In genomic region chr2:39492701-39493100, GRCh38 we compare ENCODE assay signal across 10 cellular contexts. TPM values are rescaled to one million over a fixed set of nuclear protein-coding genes. Genes with fewer than 3 reads are reported as not detected.
DNase-seq lines count a peak whose midpoint lies in the region; ATAC-seq and TF ChIP-seq lines count a peak whose summit lies in the region.
"Had no signal": no experiment of that assay in that cellular context is flagged by ENCODE, and none has a peak within 500 bp of the region (broad histone marks: within the 10 kb centered on the region; RNA-seq: fewer than 3 reads in every experiment).

No MANE protein-coding gene starts in this region.

- peaks cover 2% of the 10 kb centered on the region for H3K27me3 Mint-ChIP-seq in activated CD8-positive, alpha-beta T cell treated with anti-CD3 and anti-CD28 coated beads for 36 hours
- peaks cover 7% of the 10 kb centered on the region for H3K27me3 Mint-ChIP-seq in activated CD8-positive, alpha-beta T cell treated with anti-CD3 and anti-CD28 coated beads, Interleukin-2, amount 10 ng/mL, durations not matched to agents 7 days and 5 days (ENCODE audit: low read depth)

- no peak overlapping the region for H3K4me3 Mint-ChIP-seq in activated CD8-positive, alpha-beta T cell treated with anti-CD3 and anti-CD28 coated beads for 36 hours
- H3K4me3 Mint-ChIP-seq in activated CD8-positive, alpha-beta T cell treated with anti-CD3 and anti-CD28 coated beads, Interleukin-2, amount 10 ng/mL, durations not matched to agents 7 days and 5 days: no peak overlapping the region

- peaks cover 8% of the 10 kb centered on the region for H3K36me3 Mint-ChIP-seq in activated CD8-positive, alpha-beta T cell treated with anti-CD3 and anti-CD28 coated beads for 36 hours (ENCODE audit: low read depth)
- peaks cover 2% of the 10 kb centered on the region for H3K36me3 Mint-ChIP-seq in activated CD8-positive, alpha-beta T cell treated with anti-CD3 and anti-CD28 coated beads, Interleukin-2, amount 10 ng/mL, durations not matched to agents 7 days and 5 days (ENCODE audit: low read depth)

- DNase-seq in activated CD8-positive, alpha-beta T cell treated with anti-CD3 and anti-CD28 coated beads for 36 hours: no peak
- no peak for DNase-seq in activated CD8-positive, alpha-beta T cell treated with anti-CD3 and anti-CD28 coated beads, Interleukin-2, amount 10 ng/mL, durations not matched to agents 7 days and 5 days
- DNase-seq in epithelial cell of prostate (ENCODE audit: low read depth, low spot score) (no peak), smooth muscle cell (lab: John Stamatoyannopoulos, UW; ENCODE audit: unreplicated experiment) (no peak), amygdala (lab: John Stamatoyannopoulos, UW) (no peak), GM13976 (ENCODE audit: low spot score) (no peak), cortex of kidney (lab: John Stamatoyannopoulos, UW) (no peak)
- DNase-seq: DMS79, SHP77 treated with DMSO at 0.1 percent for 48 hours had no signal

- no peaks in the 10 kb centered on the region for H3K36me3 ChIP-seq in OCI-LY3 (replicated peaks; ENCODE audit: low read depth, low read length)
- H3K36me3 ChIP-seq in smooth muscle cell (ENCODE audit: low read depth): no peaks in the 10 kb centered on the region

- H4K20me1 ChIP-seq in OCI-LY3 (ENCODE audit: insufficient read depth, low read length): peaks cover 48% of the 10 kb centered on the region
- H4K20me1 ChIP-seq in smooth muscle cell (ENCODE audit: low read depth): no peaks in the 10 kb centered on the region

- no peak overlapping the region for H3K9ac ChIP-seq in OCI-LY3 (ENCODE audit: low read length)
- H3K9ac ChIP-seq in smooth muscle cell (ENCODE audit: low read depth): peak overlapping the region; percentile 1

- H2AFZ ChIP-seq in OCI-LY3 (ENCODE audit: low read depth, low read length): no peak overlapping the region
- H2AFZ ChIP-seq in smooth muscle cell (ENCODE audit: low read depth): no peak overlapping the region

- H3F3A ChIP-seq in smooth muscle cell (ENCODE audit: low read depth): peaks cover 13% of the 10 kb centered on the region

- H3K9me3 Mint-ChIP-seq in activated CD8-positive, alpha-beta T cell treated with anti-CD3 and anti-CD28 coated beads for 36 hours: peaks cover 5% of the 10 kb centered on the region
- no peaks in the 10 kb centered on the region for H3K9me3 Mint-ChIP-seq in activated CD8-positive, alpha-beta T cell treated with anti-CD3 and anti-CD28 coated beads, Interleukin-2, amount 10 ng/mL, durations not matched to agents 7 days and 5 days (ENCODE audit: insufficient read depth)

- peaks cover 87% of the 10 kb centered on the region for H3K27me3 ChIP-seq in OCI-LY3 (ENCODE audit: low read depth, low read length)
- no peaks in the 10 kb centered on the region for H3K27me3 ChIP-seq in smooth muscle cell (ENCODE audit: low read depth)

- H3K4me2 ChIP-seq in OCI-LY3 (ENCODE audit: low read length) (peak overlapping the region; percentile 64), smooth muscle cell (peak overlapping the region; percentile 69)

- ATAC-seq in activated CD8-positive, alpha-beta T cell treated with anti-CD3 and anti-CD28 coated beads for 36 hours: no peak
- ATAC-seq in activated CD8-positive, alpha-beta T cell treated with anti-CD3 and anti-CD28 coated beads, Interleukin-2, amount 10 ng/mL, durations not matched to agents 7 days and 5 days: no peak

- in situ Hi-C loops in GM13976 (cut with MboI; ENCODE audit: low sequenced_read_pairs, unreplicated experiment): no loop called here

- no peaks in the 10 kb centered on the region for H3K79me2 ChIP-seq in OCI-LY3 (ENCODE audit: low read length)
- H3K79me2 ChIP-seq in smooth muscle cell (ENCODE audit: low read depth): no peaks in the 10 kb centered on the region

- CTCF ChIA-PET in activated CD8-positive, alpha-beta T cell treated with anti-CD3 and anti-CD28 coated beads for 36 hours (lab: Charles Lee): interaction anchor here (0.6 to 1.1 kb wide), 2 partner anchors 113 to 246 kb away, joined by 3 to 4 read pairs; no protein-coding TSS in a partner anchor
- CTCF ChIA-PET in activated CD8-positive, alpha-beta T cell treated with anti-CD3 and anti-CD28 coated beads, Interleukin-2, amount 10 ng/mL, durations not matched to agents 7 days and 5 days (lab: Charles Lee): no interaction called here

- intact Hi-C loops in activated CD8-positive, alpha-beta T cell treated with anti-CD3 and anti-CD28 coated beads for 36 hours (cut with micrococcal nuclease): loop anchor here (1.0 kb wide), 1 partner anchor 21 kb away; no protein-coding TSS in a partner anchor

- H3K4me1 ChIP-seq in OCI-LY3 (ENCODE audit: low read length): peaks cover 23% of the 10 kb centered on the region
- peaks cover 19% of the 10 kb centered on the region for H3K4me1 ChIP-seq in smooth muscle cell (ENCODE audit: low read depth)

- H3K4me1 Mint-ChIP-seq in activated CD8-positive, alpha-beta T cell treated with anti-CD3 and anti-CD28 coated beads for 36 hours (ENCODE audit: low read depth): peaks cover 30% of the 10 kb centered on the region
- peaks cover 25% of the 10 kb centered on the region for H3K4me1 Mint-ChIP-seq in activated CD8-positive, alpha-beta T cell treated with anti-CD3 and anti-CD28 coated beads, Interleukin-2, amount 10 ng/mL, durations not matched to agents 7 days and 5 days (ENCODE audit: low read depth)

- H3K27ac ChIP-seq in OCI-LY3 (ENCODE audit: low read length): peak overlapping the region; percentile 11; the same call in 1 of the 2 replicates
- H3K27ac ChIP-seq in epithelial cell of prostate: peak overlapping the region; percentile 81
- H3K27ac ChIP-seq in smooth muscle cell (ENCODE audit: low read depth): peak overlapping the region; percentile 84

- H3K9me3 ChIP-seq in OCI-LY3 (ENCODE audit: insufficient read depth, low read length) (no peaks in the 10 kb centered on the region), smooth muscle cell (replicated peaks; ENCODE audit: low read depth) (no peaks in the 10 kb centered on the region)

- POLR2A ChIA-PET in activated CD8-positive, alpha-beta T cell treated with anti-CD3 and anti-CD28 coated beads for 36 hours (lab: Charles Lee): interaction anchor here (2.7 kb wide), 1 partner anchor 19 kb away, joined by 12 read pairs; no protein-coding TSS in a partner anchor
- POLR2A ChIA-PET in activated CD8-positive, alpha-beta T cell treated with anti-CD3 and anti-CD28 coated beads, Interleukin-2, amount 10 ng/mL, durations not matched to agents 7 days and 5 days (lab: Charles Lee): no interaction called here

- peak overlapping the region; percentile 84 for H3K27ac Mint-ChIP-seq in activated CD8-positive, alpha-beta T cell treated with anti-CD3 and anti-CD28 coated beads for 36 hours
- H3K27ac Mint-ChIP-seq in activated CD8-positive, alpha-beta T cell treated with anti-CD3 and anti-CD28 coated beads, Interleukin-2, amount 10 ng/mL, durations not matched to agents 7 days and 5 days: no peak overlapping the region

- H3K4me3 ChIP-seq in OCI-LY3 (ENCODE audit: low read length) (peak overlapping the region; percentile 38), smooth muscle cell (no peak overlapping the region)

- no peak for TF ChIP-seq CTCF in activated CD8-positive, alpha-beta T cell treated with anti-CD3 and anti-CD28 coated beads for 36 hours (IDR thresholded peaks at IDR 0.05)
- no peak for TF ChIP-seq CTCF in OCI-LY3 (IDR thresholded peaks at IDR 0.05; ENCODE audit: low read depth, low read length)
- no peak for TF ChIP-seq CTCF in smooth muscle cell (IDR thresholded peaks at IDR 0.05; ENCODE audit: borderline replicate concordance, insufficient read depth, poor library complexity, severe bottlenecking)
- TF ChIP-seq CTCF in GM13976 (IDR thresholded peaks at IDR 0.05; ENCODE audit: borderline replicate concordance, control extremely low read depth, extremely low read depth, insufficient read depth, missing control alignments): no peak

RNA-seq across cellular contexts. Expression of gene MAP4K3, which starts 55.6 kb away (rescaled TPM):
- 10 to 100 TPM in 1 of 2 experiments, 1 to 10 TPM in 1; 6.5 to 12.5 TPM for total RNA-seq in activated CD8-positive, alpha-beta T cell treated with anti-CD3 and anti-CD28 coated beads for 36 hours
- total RNA-seq in activated CD8-positive, alpha-beta T cell treated with anti-CD3 and anti-CD28 coated beads, Interleukin-2, amount 10 ng/mL, durations not matched to agents 7 days and 5 days: 1 to 10 TPM; 5.0 to 6.5 TPM
- total RNA-seq in smooth muscle cell: 70.9 and 91.7 TPM in 2 replicates
- 21.3 and 30.8 TPM in 2 replicates for polyA plus RNA-seq in smooth muscle cell

Comparison
In these comparisons a context has a peak if more than half of its experiments do, and no peak if none do; other contexts are left out.
1. H3K27ac ChIP-seq: peak in every context shown above with its lines; median percentile 84 in smooth muscle cell; 81 in epithelial cell of prostate; 11 in OCI-LY3.